In genomic region chr16:68539704-68540370, GRCh38 we compare ENCODE assay signal across 8 cellular contexts. TPM values are rescaled to one million over a fixed set of nuclear protein-coding genes. Genes with fewer than 3 reads are reported as not detected.
DNase-seq lines count a peak whose midpoint lies in the region; ATAC-seq and TF ChIP-seq lines count a peak whose summit lies in the region.

No MANE protein-coding gene starts in this region.

- H3K9ac ChIP-seq in mesendoderm (ENCODE audit: low read length): peak overlapping the region; percentile 92

- peaks cover 13% of the 10 kb centered on the region for H3K4me1 Mint-ChIP-seq in HFFc6 (ENCODE audit: low read depth)

- H3K4me3 Mint-ChIP-seq in HFFc6: peak overlapping the region; percentile 88

- no peak overlapping the region for H4K5ac ChIP-seq in mesendoderm (ENCODE audit: low read length)

- no peak overlapping the region for H2AK5ac ChIP-seq in mesendoderm (ENCODE audit: low read length)

- H3K18ac ChIP-seq in mesendoderm (ENCODE audit: low read length): peak overlapping the region; percentile 64

- DNase-seq in GM10248 (ENCODE audit: extremely low spot score): peak; percentile 29
- no peak for DNase-seq in HFFc6
- DNase-seq in RKO (ENCODE audit: low spot score): peak; percentile 38
- peak; percentile 21 for DNase-seq in dermis blood vessel endothelial cell
- peak; percentile 24 for DNase-seq in mesendoderm
- no peak for DNase-seq in tibial nerve (ENCODE audit: low spot score in 2 of 2)

- peak overlapping the region; percentile 65 for H3K4me2 ChIP-seq in mesendoderm (ENCODE audit: low read length)

- H3K79me1 ChIP-seq in mesendoderm (ENCODE audit: low read length): peaks cover 2% of the 10 kb centered on the region

- H3K4ac ChIP-seq in mesendoderm (ENCODE audit: low read depth, low read length): peak overlapping the region; percentile 8

- H3K27me3 ChIP-seq in mesendoderm (ENCODE audit: insufficient read depth, low read length, poor library complexity): no peaks in the 10 kb centered on the region
- no peaks in the 10 kb centered on the region for H3K27me3 ChIP-seq in tibial nerve

- H3K23ac ChIP-seq in mesendoderm (ENCODE audit: low read length): no peak overlapping the region

- H3K9me3 ChIP-seq in tibial nerve: no peaks in the 10 kb centered on the region

- H3K4me3 ChIP-seq in mesendoderm (ENCODE audit: low read length): peak overlapping the region; percentile 94
- H3K4me3 ChIP-seq in tibial nerve: peak overlapping the region; percentile 76 to 97 (median 88)

- peaks cover 3% of the 10 kb centered on the region for H3K27me3 Mint-ChIP-seq in HFFc6 (ENCODE audit: insufficient read depth)

- H3K27ac ChIP-seq in mesendoderm (ENCODE audit: low read depth, low read length) (no peak overlapping the region), tibial nerve (peak overlapping the region; percentile 47 to 89 (median 86))

- H3K79me2 ChIP-seq in mesendoderm (ENCODE audit: control insufficient read depth, insufficient read depth, low read length): no peaks in the 10 kb centered on the region

- TF ChIP-seq EP300 in tibial nerve (IDR thresholded peaks at IDR 0.05): no peak

- TF ChIP-seq POLR2A in tibial nerve (IDR thresholded peaks at IDR 0.05): no peak

- H3K27ac Mint-ChIP-seq in HFFc6: peak overlapping the region; percentile 56

- peaks cover 40% of the 10 kb centered on the region for H3K9me3 Mint-ChIP-seq in HFFc6

- POLR2A ChIA-PET in GM10248 (lab: Yijun Ruan, JAX): no interaction called here

- no peak overlapping the region for H4K8ac ChIP-seq in mesendoderm (ENCODE audit: low read depth, low read length)

- WGBS in mesendoderm (ENCODE audit: extremely low coverage, insufficient coverage, low lambda C conversion rate): no CpG with 5 or more reads among the region's 22 CpGs
- WGBS in tibial nerve, 2 donors: 6 to 11% methylated on average over 11 to 20 of the region's 22 CpGs

- H2BK120ac ChIP-seq in mesendoderm (ENCODE audit: low read depth, low read length): no peak overlapping the region

- H3K56ac ChIP-seq in mesendoderm (ENCODE audit: low read length): peak overlapping the region; percentile 98

- H3K36me3 ChIP-seq in mesendoderm (ENCODE audit: control insufficient read depth, insufficient read depth, low read length) (no peaks in the 10 kb centered on the region), tibial nerve (peaks cover 0 to 49% (median 0%) of the 10 kb centered on the region in 3 donors)

- ATAC-seq in GM18861 (IDR thresholded peaks at IDR 0.05; ENCODE audit: unreplicated experiment) (no peak), GM18873 (IDR thresholded peaks at IDR 0.05; ENCODE audit: low FRiP score, unreplicated experiment) (no peak)

- H2BK15ac ChIP-seq in mesendoderm (replicated peaks; ENCODE audit: low read depth): no peak overlapping the region

- peaks cover 46% of the 10 kb centered on the region for H3K36me3 Mint-ChIP-seq in HFFc6 (ENCODE audit: low read depth)

- TF ChIP-seq CTCF in GM10248 (IDR thresholded peaks at IDR 0.05; ENCODE audit: control extremely low read depth, extremely low read depth, low read depth, missing control alignments): no peak
- TF ChIP-seq CTCF in HFFc6 (IDR thresholded peaks at IDR 0.05): no peak
- TF ChIP-seq CTCF in tibial nerve (IDR thresholded peaks at IDR 0.05): no peak

- CTCF ChIA-PET in GM10248 (lab: Yijun Ruan, JAX): interaction anchor here (1.6 to 3.6 kb wide), 2 partner anchors 12 to 19 kb away, joined by 6 to 27 read pairs; no protein-coding TSS in a partner anchor

- H3K4me1 ChIP-seq in mesendoderm (ENCODE audit: control insufficient read depth, low read depth, low read length) (no peaks in the 10 kb centered on the region), tibial nerve (peaks cover 0 to 14% (median 3%) of the 10 kb centered on the region in 4 donors)

- H2BK5ac ChIP-seq in mesendoderm (ENCODE audit: low read length): peak overlapping the region; percentile 78

RNA-seq across cellular contexts. Expression of gene ZFP90, which starts 0.7 kb away (rescaled TPM):
- total RNA-seq in HFFc6 (2021; fragmentation: NEBNext Ultra II Directional; extraction: Animal tissue kit (Norgen Biotek cat#: 25700)): 10 to 100 TPM; 13.3 to 17.0 (median 13.9) TPM
- total RNA-seq in dermis blood vessel endothelial cell: 20.2 and 26.5 TPM in 2 replicates
- 7.2 TPM for polyA plus RNA-seq in mesendoderm (2013, experiment 1 of 2)
- polyA plus RNA-seq in mesendoderm (2013, experiment 2 of 2): 6.4 TPM
- total RNA-seq in tibial nerve: 10 to 100 TPM; 32.1 to 66.9 (median 48.2) TPM

Comparison
In these comparisons a context has a peak if more than half of its experiments do, and no peak if none do; other contexts are left out.
1. DNase-seq: peak in GM10248 (single experiment), RKO (single experiment), dermis blood vessel endothelial cell (single experiment) and mesendoderm (single experiment); none in HFFc6 (single experiment) and tibial nerve (0 of 2).